ENCODE assay signal across 10 cellular contexts in the genomic region with DNA sequence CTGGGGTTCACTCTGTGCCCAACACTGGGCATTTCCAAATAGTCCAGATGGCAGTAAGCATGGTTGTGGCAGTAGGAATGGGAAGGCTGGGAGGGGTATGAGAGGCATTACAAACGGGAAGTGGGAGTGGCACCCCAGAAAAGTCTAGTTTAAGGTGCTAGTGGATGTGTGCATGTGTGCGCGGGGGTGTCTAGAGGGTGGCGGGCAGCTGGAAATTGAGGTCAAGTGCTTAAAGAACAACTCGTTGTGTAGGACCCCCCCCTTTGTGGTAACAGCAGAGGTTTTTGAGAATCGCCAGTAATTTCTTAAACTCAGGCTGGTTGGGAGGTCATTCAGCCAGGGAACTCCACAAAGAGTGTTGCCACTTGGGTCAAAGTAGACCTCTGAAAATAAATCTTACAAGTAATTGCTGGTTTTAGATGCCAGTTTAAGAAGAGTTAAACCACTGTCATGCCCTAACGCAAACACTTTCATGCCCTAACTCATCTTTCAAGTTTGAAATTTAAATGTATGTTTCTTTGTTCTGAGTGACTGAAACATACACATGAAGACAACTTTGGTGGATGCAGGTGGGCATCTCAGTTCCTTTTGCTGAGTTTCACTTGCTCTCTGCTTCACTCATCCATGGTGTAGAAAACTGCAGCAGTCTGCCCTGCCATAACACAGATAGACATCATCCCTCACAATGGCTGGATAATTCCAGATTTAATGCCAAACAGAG.
DNase-seq lines count a peak whose midpoint lies in the region; ATAC-seq and TF ChIP-seq lines count a peak whose summit lies in the region.
"Had no signal": no experiment of that assay in that cellular context is flagged by ENCODE, and none has a peak within 500 bp of the region (broad histone marks: within the 10 kb centered on the region; RNA-seq: fewer than 3 reads in every experiment).

No MANE protein-coding gene starts in this region.

- H2BK5ac ChIP-seq in trophoblast cell (ENCODE audit: low read depth, low read length, poor library complexity), result no peak overlapping the region

- H3K36me3 Mint-ChIP-seq in osteocyte (ENCODE audit: unreplicated experiment), result peaks cover 4% of the 10 kb centered on the region

- no peak overlapping the region for H4K12ac ChIP-seq in trophoblast cell (ENCODE audit: low read depth, low read length)

- H3K27me3 Mint-ChIP-seq in osteocyte (ENCODE audit: unreplicated experiment), result no peaks in the 10 kb centered on the region

- no peak overlapping the region for H4K8ac ChIP-seq in trophoblast cell (ENCODE audit: low read depth, low read length)

- DNase-seq in osteocyte (ENCODE audit: extremely low spot score, unreplicated experiment), result no peak
- no peak for DNase-seq in trophoblast cell
- DNase-seq in midbrain (lab: John Stamatoyannopoulos, UW), result no peak
- DNase-seq in coronary artery (ENCODE audit: low spot score), result no peak
- DNase-seq: lower lobe of right lung, thyroid gland had no signal

- H3K9me3 Mint-ChIP-seq in osteocyte (ENCODE audit: unreplicated experiment), result no peaks in the 10 kb centered on the region

- H3K18ac ChIP-seq in trophoblast cell (ENCODE audit: low read length), result no peak overlapping the region

- H3K14ac ChIP-seq in trophoblast cell (ENCODE audit: low read length), result no peak overlapping the region

- H3K9ac ChIP-seq in BLaER1 treated with 17β-estradiol and CSF1 and Interleukin-3, amounts not matched to agents 10 nM and 100 nM, result no peak overlapping the region
- H3K9ac ChIP-seq in trophoblast cell (ENCODE audit: low read length), result no peak overlapping the region

- no peak overlapping the region for H3K23ac ChIP-seq in trophoblast cell (ENCODE audit: low read length)

- peaks cover 5 to 20% (median 17%) of the 10 kb centered on the region in 10 experiments; a peak in 18 of 20 replicates for H3K4me1 ChIP-seq in BLaER1 treated with 17β-estradiol and CSF1 and Interleukin-3, amounts not matched to agents 10 nM and 100 nM
- peaks cover 2 to 3% of the 10 kb centered on the region in 2 experiments for H3K4me1 ChIP-seq in trophoblast cell (ENCODE audit: control insufficient read depth in 1 of 2, insufficient read depth in 2 of 2, low read length in 2 of 2)
- H3K4me1 ChIP-seq: lower lobe of right lung, thyroid gland had no signal

- no peak overlapping the region for H2BK120ac ChIP-seq in trophoblast cell (ENCODE audit: insufficient read depth, low read length, poor library complexity)

- no peak overlapping the region for H4K91ac ChIP-seq in trophoblast cell (ENCODE audit: low read depth, low read length)

- no peak overlapping the region for H2BK12ac ChIP-seq in trophoblast cell (ENCODE audit: low read length)

- no peaks in the 10 kb centered on the region for H4K20me1 ChIP-seq in BLaER1 treated with 17β-estradiol and CSF1 and Interleukin-3, amounts not matched to agents 10 nM and 100 nM

- no peak overlapping the region for H3K4me3 Mint-ChIP-seq in osteocyte (ENCODE audit: unreplicated experiment)

- peaks cover 54% of the 10 kb centered on the region for H3K4me1 Mint-ChIP-seq in osteocyte (ENCODE audit: unreplicated experiment)

- no CpG with 5 or more reads among the region's 7 CpGs for WGBS in trophoblast cell (ENCODE audit: extremely low coverage, insufficient coverage, insufficient read length)

- H3K79me1 ChIP-seq in trophoblast cell (ENCODE audit: low read length), result no peaks in the 10 kb centered on the region

- TF ChIP-seq CTCF in osteocyte (IDR thresholded peaks at IDR 0.05) (no peak), coronary artery (IDR thresholded peaks at IDR 0.05) (no peak)

- H3K9me3 ChIP-seq in BLaER1 treated with 17β-estradiol and CSF1 and Interleukin-3, amounts not matched to agents 10 nM and 100 nM (replicated peaks in 1 of 11), result no peaks in the 10 kb centered on the region
- H3K9me3 ChIP-seq in trophoblast cell (ENCODE audit: insufficient read depth, low read depth, low read length), result no peaks in the 10 kb centered on the region
- H3K9me3 ChIP-seq: lower lobe of right lung, thyroid gland had no signal

- H3K4me3 ChIP-seq in BLaER1 treated with 17β-estradiol and CSF1 and Interleukin-3, amounts not matched to agents 10 nM and 100 nM, result no peak overlapping the region
- H3K4me3 ChIP-seq in trophoblast cell (ENCODE audit: low read depth, low read length) (no peak overlapping the region), coronary artery (no peak overlapping the region)
- H3K4me3 ChIP-seq: lower lobe of right lung, thyroid gland had no signal

- ATAC-seq in GM19043 (IDR thresholded peaks at IDR 0.05; ENCODE audit: low read depth, unreplicated experiment) (peak; percentile 75), HG02798 (IDR thresholded peaks at IDR 0.05; ENCODE audit: poor library complexity, unreplicated experiment) (peak; percentile 85), HG03575 (IDR thresholded peaks at IDR 0.05; ENCODE audit: extremely low read depth, insufficient number of reproducible peaks, low FRiP score, unreplicated experiment) (peak; percentile 52)
- ATAC-seq: lower lobe of right lung had no signal

- H3K27ac ChIP-seq in BLaER1 treated with 17β-estradiol and CSF1 and Interleukin-3, amounts not matched to agents 10 nM and 100 nM, result no peak overlapping the region
- no peak overlapping the region for H3K27ac ChIP-seq in trophoblast cell (ENCODE audit: low read depth, low read length)
- H3K27ac ChIP-seq in coronary artery, result no peak overlapping the region
- H3K27ac ChIP-seq: lower lobe of right lung, thyroid gland had no signal

- H3K36me3 ChIP-seq in BLaER1 treated with 17β-estradiol and CSF1 and Interleukin-3, amounts not matched to agents 10 nM and 100 nM, result peaks cover 0 to 20% (median 10%) of the 10 kb centered on the region in 11 experiments; a peak in 11 of 22 replicates
- H3K36me3 ChIP-seq in trophoblast cell (ENCODE audit: control insufficient read depth in 1 of 2, insufficient read depth in 2 of 2, low read length in 2 of 2), result peaks cover 2 to 5% of the 10 kb centered on the region in 2 experiments
- H3K36me3 ChIP-seq: lower lobe of right lung, thyroid gland had no signal

- H3K27me3 ChIP-seq in BLaER1 treated with 17β-estradiol and CSF1 and Interleukin-3, amounts not matched to agents 10 nM and 100 nM, result no peaks in the 10 kb centered on the region
- H3K27me3 ChIP-seq in trophoblast cell (ENCODE audit: insufficient read depth, low read length), result no peaks in the 10 kb centered on the region
- H3K27me3 ChIP-seq: thyroid gland had no signal

- H3K4me2 ChIP-seq in BLaER1 treated with 17β-estradiol and CSF1 and Interleukin-3, amounts not matched to agents 10 nM and 100 nM, result peak overlapping the region in 9 of 11 experiments; percentile 17 to 52 (median 29); a peak in 15 of 22 replicates
- H3K4me2 ChIP-seq in trophoblast cell (ENCODE audit: low read length), result no peak overlapping the region

- H2AFZ ChIP-seq in trophoblast cell (ENCODE audit: insufficient read depth, low read length, poor library complexity), result no peak overlapping the region

- H3K79me2 ChIP-seq in trophoblast cell (ENCODE audit: control insufficient read depth, insufficient read depth, low read length, poor library complexity), result no peaks in the 10 kb centered on the region

- H2AK5ac ChIP-seq in trophoblast cell (ENCODE audit: low read length), result no peak overlapping the region

- no peak overlapping the region for H3K4ac ChIP-seq in trophoblast cell (ENCODE audit: low read depth, low read length)

- H3K27ac Mint-ChIP-seq in osteocyte (ENCODE audit: unreplicated experiment), result no peak overlapping the region
